1 cellular context compared by ENCODE assay signal in genomic region chr17:10695875-10696407, GRCh38.
TF ChIP-seq lines count a peak whose summit lies in the region.

No MANE protein-coding gene starts in this region.

TF ChIP-seq in HepG2, 621 proteins besides CTCF, POLR2A, EP300 and RAD21:
- TF ChIP-seq ZBTB38 (CRISPR knock-in tag; IDR thresholded peaks at IDR 0.05): peak; percentile 63; the same call in 1 of the 2 replicates
